In genomic region chr16:88763502-88764053, GRCh38 we compare ENCODE assay signal across 1 cellular context.
TF ChIP-seq lines count a peak whose summit lies in the region.

No MANE protein-coding gene starts in this region.

TF ChIP-seq in IMR-90, 13 proteins besides CTCF, POLR2A, EP300 and RAD21:
- TF ChIP-seq SMC3 (IDR thresholded peaks at IDR 0.05; ENCODE audit: low read depth, low read length) (no peak), CHD1 (IDR thresholded peaks at IDR 0.05; ENCODE audit: low read depth, low read length) (no peak), BHLHE40 (IDR thresholded peaks at IDR 0.05; ENCODE audit: low read depth, low read length) (no peak), RFX5 (IDR thresholded peaks at IDR 0.05; ENCODE audit: low read depth, low read length) (no peak), MAFK (IDR thresholded peaks at IDR 0.05; ENCODE audit: low read depth, low read length) (no peak), ELK1 (IDR thresholded peaks at IDR 0.05; ENCODE audit: borderline replicate concordance, low read depth, low read length) (no peak), FOS (IDR thresholded peaks at IDR 0.05; ENCODE audit: low read depth, low read length) (no peak), CEBPB (IDR thresholded peaks at IDR 0.05; ENCODE audit: low read depth, low read length) (no peak), NFE2L2 (IDR thresholded peaks at IDR 0.05; ENCODE audit: low read depth, low read length) (no peak), MXI1 (IDR thresholded peaks at IDR 0.05; ENCODE audit: borderline replicate concordance, low read depth, low read length) (no peak), RCOR1 (IDR thresholded peaks at IDR 0.05; ENCODE audit: insufficient replicate concordance, low read length) (no peak), USF2 (IDR thresholded peaks at IDR 0.05; ENCODE audit: low read depth, low read length) (no peak), MAZ (IDR thresholded peaks at IDR 0.05; ENCODE audit: borderline replicate concordance, low read depth, low read length) (no peak)
